ENCODE assay signal across 8 cellular contexts in the genomic region with DNA sequence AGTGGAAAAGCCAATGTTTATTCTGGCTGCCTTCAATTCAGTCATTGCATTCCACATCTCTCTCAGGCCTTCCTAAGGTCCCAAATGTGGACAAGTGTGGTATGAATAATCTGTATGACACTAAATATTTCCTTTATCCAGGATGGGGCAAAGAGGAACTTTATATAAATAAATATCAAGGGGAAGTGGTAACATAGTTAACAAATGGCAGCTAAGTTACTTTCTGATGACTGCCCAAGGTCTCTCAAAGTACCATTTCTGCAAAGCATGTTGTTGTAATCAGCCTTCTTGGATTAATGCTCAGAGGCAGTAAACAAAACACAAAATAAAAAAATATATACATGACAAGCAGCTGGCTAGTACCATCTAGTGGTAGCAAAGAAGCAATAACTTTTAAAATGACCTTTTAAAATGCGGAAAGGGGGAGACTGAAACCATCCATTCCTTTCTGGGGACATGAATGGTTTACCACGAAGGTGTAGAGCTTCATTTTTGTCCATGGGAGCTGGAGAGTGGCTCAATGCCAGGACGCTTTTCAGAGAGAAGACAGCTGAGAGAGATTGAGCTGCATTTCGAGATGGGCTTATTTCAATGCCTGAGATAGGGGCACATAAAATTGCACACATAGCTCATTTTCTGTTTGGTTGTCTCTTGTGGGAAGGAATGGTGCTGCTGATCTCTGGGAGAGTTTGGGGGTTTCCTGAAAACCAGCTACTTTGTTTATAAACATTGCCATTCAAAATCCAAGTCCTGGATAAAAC.
DNase-seq lines count a peak whose midpoint lies in the region; ATAC-seq and TF ChIP-seq lines count a peak whose summit lies in the region.

No MANE protein-coding gene starts in this region.

- no peaks in the 10 kb centered on the region for H3K9me3 ChIP-seq in adrenal gland (replicated peaks in 1 of 3)

- H3K36me3 ChIP-seq in adrenal gland (replicated peaks in 1 of 2) = no peaks in the 10 kb centered on the region

- peaks cover 3 to 15% of the 10 kb centered on the region in 2 donors for H3K4me1 ChIP-seq in adrenal gland (replicated peaks in 1 of 2)

- no peak overlapping the region for H3K4me3 ChIP-seq in Jurkat, Clone E6-1 (ENCODE audit: low read length)
- H3K4me3 ChIP-seq in adrenal gland = peak overlapping the region in 1 of 4 donors; percentile 37

- TF ChIP-seq POLR2A in adrenal gland (IDR thresholded peaks at IDR 0.05) = no peak

- TF ChIP-seq CTCF in adrenal gland (IDR thresholded peaks at IDR 0.05) = peak; percentile 54 to 89 (median 74)

- ATAC-seq in HG03342 (IDR thresholded peaks at IDR 0.05; ENCODE audit: unreplicated experiment) = no peak

- H3K27me3 ChIP-seq in adrenal gland = no peaks in the 10 kb centered on the region

- 14 to 24% (median 19%) methylated on average over 4 of the region's 4 CpGs for WGBS in adrenal gland, 4 donors

- peak overlapping the region in 1 of 5 donors; percentile 51 for H3K27ac ChIP-seq in adrenal gland

- intact Hi-C loops in adrenal gland (cut with DNase I) = loop anchor here in 1 of 2 donors (10.0 kb wide), 1 partner anchor 122 kb away; no protein-coding TSS in a partner anchor

- DNase-seq in EL (peak; percentile 68), adrenal gland (peak in 1 of 7 donors; percentile 24), kidney tubule cell (ENCODE audit: low spot score) (peak; percentile 33), T-helper 9 cell (no peak), T-helper 1 cell (no peak)
- peak; percentile 5 for DNase-seq in Jurkat, Clone E6-1 (ENCODE audit: low read depth, low spot score)
- no peak for DNase-seq in stimulated activated CD4-positive, alpha-beta T cell treated with anti-CD3 and anti-CD28 coated beads, Interleukin-4, amount 100 ng/mL, for 24 hours

Comparison
In these comparisons a context has a peak if more than half of its experiments do, and no peak if none do; other contexts are left out.
1. DNase-seq: peak in EL (single experiment), Jurkat, Clone E6-1 (single experiment) and kidney tubule cell (single experiment); none in T-helper 9 cell (single experiment), stimulated activated CD4-positive, alpha-beta T cell treated with anti-CD3 and anti-CD28 coated beads, Interleukin-4, amount 100 ng/mL, for 24 hours (single experiment) and T-helper 1 cell (0 of 5).